Comparison of ENCODE assay signal across 1 cellular context in the genomic region with DNA sequence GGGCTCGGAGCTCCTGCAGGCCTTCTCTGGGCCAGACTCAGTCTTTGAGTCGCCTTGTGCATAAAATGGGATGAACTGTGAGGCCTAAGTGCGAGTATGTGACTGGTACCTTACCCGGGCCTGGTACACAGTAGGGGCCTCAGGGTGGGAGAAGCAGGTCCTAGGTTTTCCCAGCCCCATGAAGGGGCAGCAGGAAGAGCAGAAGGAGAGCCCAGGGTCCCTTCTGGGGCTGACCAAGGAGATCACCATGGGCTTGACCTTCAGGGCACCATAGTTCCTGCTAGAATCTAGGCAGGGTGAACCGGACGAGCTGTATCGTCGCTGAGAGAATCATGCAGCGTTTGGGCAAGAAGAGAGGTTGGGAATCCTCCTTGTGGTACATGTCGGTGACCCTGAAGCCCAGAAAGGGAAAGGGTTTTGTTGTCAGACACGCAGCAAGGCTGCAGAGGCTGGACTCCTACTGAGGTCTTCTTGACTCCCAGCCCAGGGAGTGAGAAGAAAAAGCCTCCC.
TF ChIP-seq lines count a peak whose summit lies in the region.

No MANE protein-coding gene starts in this region.

TF ChIP-seq in GM12878, 131 proteins besides CTCF, POLR2A, EP300 and RAD21:
- no peak for TF ChIP-seq MTA3 (IDR thresholded peaks at IDR 0.05; ENCODE audit: borderline replicate concordance, low read length)
- TF ChIP-seq TCF12 (IDR thresholded peaks at IDR 0.05; ENCODE audit: low read depth, low read length) = no peak
- TF ChIP-seq FOXM1 (IDR thresholded peaks at IDR 0.05; ENCODE audit: low read depth, low read length) = no peak
- TF ChIP-seq, protein P1, sequence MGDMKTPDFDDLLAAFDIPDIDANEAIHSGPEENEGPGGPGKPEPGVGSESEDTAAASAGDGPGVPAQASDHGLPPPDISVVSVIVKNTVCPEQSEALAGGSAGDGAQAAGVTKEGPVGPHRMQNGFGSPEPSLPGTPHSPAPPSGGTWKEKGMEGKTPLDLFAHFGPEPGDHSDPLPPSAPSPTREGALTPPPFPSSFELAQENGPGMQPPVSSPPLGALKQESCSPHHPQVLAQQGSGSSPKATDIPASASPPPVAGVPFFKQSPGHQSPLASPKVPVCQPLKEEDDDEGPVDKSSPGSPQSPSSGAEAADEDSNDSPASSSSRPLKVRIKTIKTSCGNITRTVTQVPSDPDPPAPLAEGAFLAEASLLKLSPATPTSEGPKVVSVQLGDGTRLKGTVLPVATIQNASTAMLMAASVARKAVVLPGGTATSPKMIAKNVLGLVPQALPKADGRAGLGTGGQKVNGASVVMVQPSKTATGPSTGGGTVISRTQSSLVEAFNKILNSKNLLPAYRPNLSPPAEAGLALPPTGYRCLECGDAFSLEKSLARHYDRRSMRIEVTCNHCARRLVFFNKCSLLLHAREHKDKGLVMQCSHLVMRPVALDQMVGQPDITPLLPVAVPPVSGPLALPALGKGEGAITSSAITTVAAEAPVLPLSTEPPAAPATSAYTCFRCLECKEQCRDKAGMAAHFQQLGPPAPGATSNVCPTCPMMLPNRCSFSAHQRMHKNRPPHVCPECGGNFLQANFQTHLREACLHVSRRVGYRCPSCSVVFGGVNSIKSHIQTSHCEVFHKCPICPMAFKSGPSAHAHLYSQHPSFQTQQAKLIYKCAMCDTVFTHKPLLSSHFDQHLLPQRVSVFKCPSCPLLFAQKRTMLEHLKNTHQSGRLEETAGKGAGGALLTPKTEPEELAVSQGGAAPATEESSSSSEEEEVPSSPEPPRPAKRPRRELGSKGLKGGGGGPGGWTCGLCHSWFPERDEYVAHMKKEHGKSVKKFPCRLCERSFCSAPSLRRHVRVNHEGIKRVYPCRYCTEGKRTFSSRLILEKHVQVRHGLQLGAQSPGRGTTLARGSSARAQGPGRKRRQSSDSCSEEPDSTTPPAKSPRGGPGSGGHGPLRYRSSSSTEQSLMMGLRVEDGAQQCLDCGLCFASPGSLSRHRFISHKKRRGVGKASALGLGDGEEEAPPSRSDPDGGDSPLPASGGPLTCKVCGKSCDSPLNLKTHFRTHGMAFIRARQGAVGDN (IDR thresholded peaks at IDR 0.05) = no peak
- no peak for TF ChIP-seq NR2C1 (IDR thresholded peaks at IDR 0.05)
- TF ChIP-seq, protein P2, sequence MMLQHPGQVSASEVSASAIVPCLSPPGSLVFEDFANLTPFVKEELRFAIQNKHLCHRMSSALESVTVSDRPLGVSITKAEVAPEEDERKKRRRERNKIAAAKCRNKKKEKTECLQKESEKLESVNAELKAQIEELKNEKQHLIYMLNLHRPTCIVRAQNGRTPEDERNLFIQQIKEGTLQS (IDR thresholded peaks at IDR 0.05; ENCODE audit: borderline replicate concordance, extremely low read depth, low read depth, low read length) = no peak
- no peak for TF ChIP-seq TCF3 (IDR thresholded peaks at IDR 0.05; ENCODE audit: borderline replicate concordance, insufficient read depth, low read depth, low read length)
- TF ChIP-seq NFIC (IDR thresholded peaks at IDR 0.05; ENCODE audit: low read depth, low read length) = no peak
- TF ChIP-seq, protein P3, sequence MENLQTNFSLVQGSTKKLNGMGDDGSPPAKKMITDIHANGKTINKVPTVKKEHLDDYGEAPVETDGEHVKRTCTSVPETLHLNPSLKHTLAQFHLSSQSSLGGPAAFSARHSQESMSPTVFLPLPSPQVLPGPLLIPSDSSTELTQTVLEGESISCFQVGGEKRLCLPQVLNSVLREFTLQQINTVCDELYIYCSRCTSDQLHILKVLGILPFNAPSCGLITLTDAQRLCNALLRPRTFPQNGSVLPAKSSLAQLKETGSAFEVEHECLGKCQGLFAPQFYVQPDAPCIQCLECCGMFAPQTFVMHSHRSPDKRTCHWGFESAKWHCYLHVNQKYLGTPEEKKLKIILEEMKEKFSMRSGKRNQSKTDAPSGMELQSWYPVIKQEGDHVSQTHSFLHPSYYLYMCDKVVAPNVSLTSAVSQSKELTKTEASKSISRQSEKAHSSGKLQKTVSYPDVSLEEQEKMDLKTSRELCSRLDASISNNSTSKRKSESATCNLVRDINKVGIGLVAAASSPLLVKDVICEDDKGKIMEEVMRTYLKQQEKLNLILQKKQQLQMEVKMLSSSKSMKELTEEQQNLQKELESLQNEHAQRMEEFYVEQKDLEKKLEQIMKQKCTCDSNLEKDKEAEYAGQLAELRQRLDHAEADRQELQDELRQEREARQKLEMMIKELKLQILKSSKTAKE (IDR thresholded peaks at IDR 0.05; ENCODE audit: low read depth, poor library complexity, severe bottlenecking) = no peak
- TF ChIP-seq EED (IDR thresholded peaks at IDR 0.05; ENCODE audit: low read depth) = no peak
- no peak for TF ChIP-seq MTA2 (IDR thresholded peaks at IDR 0.05; ENCODE audit: low read depth)
- TF ChIP-seq JUND (IDR thresholded peaks at IDR 0.05; ENCODE audit: low read depth, low read length) = no peak
- TF ChIP-seq IRF4 (IDR thresholded peaks at IDR 0.05; ENCODE audit: low read depth, low read length) = no peak
- no peak for TF ChIP-seq ZZZ3 (IDR thresholded peaks at IDR 0.05; ENCODE audit: control insufficient read depth, insufficient read length, low read depth)
- TF ChIP-seq, protein P4, sequence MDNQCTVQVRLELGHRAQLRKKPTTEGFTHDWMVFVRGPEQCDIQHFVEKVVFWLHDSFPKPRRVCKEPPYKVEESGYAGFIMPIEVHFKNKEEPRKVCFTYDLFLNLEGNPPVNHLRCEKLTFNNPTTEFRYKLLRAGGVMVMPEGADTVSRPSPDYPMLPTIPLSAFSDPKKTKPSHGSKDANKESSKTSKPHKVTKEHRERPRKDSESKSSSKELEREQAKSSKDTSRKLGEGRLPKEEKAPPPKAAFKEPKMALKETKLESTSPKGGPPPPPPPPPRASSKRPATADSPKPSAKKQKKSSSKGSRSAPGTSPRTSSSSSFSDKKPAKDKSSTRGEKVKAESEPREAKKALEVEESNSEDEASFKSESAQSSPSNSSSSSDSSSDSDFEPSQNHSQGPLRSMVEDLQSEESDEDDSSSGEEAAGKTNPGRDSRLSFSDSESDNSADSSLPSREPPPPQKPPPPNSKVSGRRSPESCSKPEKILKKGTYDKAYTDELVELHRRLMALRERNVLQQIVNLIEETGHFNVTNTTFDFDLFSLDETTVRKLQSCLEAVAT (IDR thresholded peaks at IDR 0.05) = peak; percentile 87
- TF ChIP-seq RCOR1 (conservative IDR thresholded peaks at IDR 0.05; ENCODE audit: low read depth, low read length) = no peak
- 0 out of 2 replicates have a peak, but pooled peaks have one; percentile 27 for TF ChIP-seq GATAD2B (conservative IDR thresholded peaks at IDR 0.05; ENCODE audit: low read depth)
TF ChIP-seq in GM12878: peak in this region for 2.
